In genomic region chr1:236978740-236979139, GRCh38 we compare ENCODE assay signal across 33 cellular contexts. TPM values are rescaled to one million over a fixed set of nuclear protein-coding genes. Genes with fewer than 3 reads are reported as not detected.
DNase-seq lines count a peak whose midpoint lies in the region; ATAC-seq and TF ChIP-seq lines count a peak whose summit lies in the region.
"Had no signal": no experiment of that assay in that cellular context is flagged by ENCODE, and none has a peak within 500 bp of the region (broad histone marks: within the 10 kb centered on the region; RNA-seq: fewer than 3 reads in every experiment).

No MANE protein-coding gene starts in this region.

- ATAC-seq in GM19463 (IDR thresholded peaks at IDR 0.05; ENCODE audit: unreplicated experiment) = no peak
- no peak for ATAC-seq in natural killer cell treated with Interleukin-12 subunit alpha and Interleukin-12 subunit beta and Interleukin-15 and Interleukin-18, amount 100 ng/mL, for 72 hours
- ATAC-seq: Panc1 had no signal

- H3F3A ChIP-seq in PC-9 (ENCODE audit: insufficient read depth, low read depth) = no peaks in the 10 kb centered on the region

- H3K27me3 Mint-ChIP-seq in natural killer cell treated with Interleukin-12 subunit alpha and Interleukin-12 subunit beta and Interleukin-15 and Interleukin-18, amount 100 ng/mL, for 72 hours = peaks cover 0 to 7% of the 10 kb centered on the region in 2 donors

- no peaks in the 10 kb centered on the region for H3K36me3 ChIP-seq in PC-9 (ENCODE audit: low read depth)
- H3K36me3 ChIP-seq: BLaER1 treated with 17β-estradiol and CSF1 and Interleukin-3, amounts not matched to agents 10 nM and 100 nM; prostate gland; SJCRH30; transverse colon had no signal

- H3K4me1 Mint-ChIP-seq in natural killer cell treated with Interleukin-12 subunit alpha and Interleukin-12 subunit beta and Interleukin-15 and Interleukin-18, amount 100 ng/mL, for 72 hours (ENCODE audit: low read depth in 2 of 2) = no peaks in the 10 kb centered on the region
- H3K4me1 Mint-ChIP-seq: activated naive CD4-positive, alpha-beta T cell treated with anti-CD3 and anti-CD28 coated beads, Interleukin-2, amount 50 U/mL, for 24 hours had no signal

- H3K27me3 ChIP-seq in PC-9 (ENCODE audit: insufficient read depth, low read depth) = peaks cover 64% of the 10 kb centered on the region
- H3K27me3 ChIP-seq: BLaER1 treated with 17β-estradiol and CSF1 and Interleukin-3, amounts not matched to agents 10 nM and 100 nM; SJCRH30; transverse colon had no signal

- peaks cover 3% of the 10 kb centered on the region for H3K9me3 Mint-ChIP-seq in natural killer cell treated with Interleukin-12 subunit alpha and Interleukin-12 subunit beta and Interleukin-15 and Interleukin-18, amount 100 ng/mL, for 72 hours
- H3K9me3 Mint-ChIP-seq: activated T-helper 2 cell treated with anti-CD3 and anti-CD28 coated beads, Interferon-gamma antibody, Interleukin-2, Interleukin-4, amounts not matched to agents 10 μg/mL and 5 μg/mL and 100 μg/mL, durations not matched to agents 14 hours and 24 hours and 36 hours had no signal

- no peak overlapping the region for H2AFZ ChIP-seq in PC-9

- DNase-seq in Daoy (ENCODE audit: low read depth) (peak; percentile 38), PC-9 (no peak), foreskin fibroblast (peak; percentile 11 to 16), posterior cingulate gyrus (peak in 8 of 10 donors; percentile 31 to 92 (median 60)), COLO668 (lab: John Stamatoyannopoulos, UW; ENCODE audit: unreplicated experiment) (no peak), cerebellum (ENCODE audit: low spot score) (no peak)
- DNase-seq in natural killer cell treated with Interleukin-12 subunit alpha and Interleukin-12 subunit beta and Interleukin-15 and Interleukin-18, amount 100 ng/mL, for 72 hours (ENCODE audit: low spot score) = no peak
- DNase-seq: activated CD4-positive, alpha-beta T cell treated with anti-CD3 and anti-CD28 coated beads for 48 hours; activated CD8-positive, alpha-beta memory T cell treated with anti-CD3 and anti-CD28 coated beads for 24 hours; activated T-cell treated with anti-CD3 and anti-CD28 coated beads for 4 hours; amniotic stem cell; COR-L47; DMS79; effector CD8-positive, alpha-beta T cell; glutamatergic neuron; Kasumi-1; NCI-H1436 treated with DMSO at 0.1 percent for 48 hours; NCI-H2107; NCI-H345; SJCRH30; stimulated activated CD4-positive, alpha-beta T cell treated with anti-CD3 and anti-CD28 coated beads, Interleukin-4, amount 100 ng/mL, for 24 hours; T-helper 9 cell; transverse colon had no signal

- no peaks in the 10 kb centered on the region for H3K36me3 Mint-ChIP-seq in natural killer cell treated with Interleukin-12 subunit alpha and Interleukin-12 subunit beta and Interleukin-15 and Interleukin-18, amount 100 ng/mL, for 72 hours

- no peaks in the 10 kb centered on the region for H4K20me1 ChIP-seq in PC-9 (ENCODE audit: insufficient read depth)
- H4K20me1 ChIP-seq: BLaER1 treated with 17β-estradiol and CSF1 and Interleukin-3, amounts not matched to agents 10 nM and 100 nM had no signal

- no TSS peak for BruUV-seq in PC-9 (replicated peaks; lab: Mats Ljungman, UMichigan)

- H3K27ac ChIP-seq in PC-9 = no peak overlapping the region
- H3K27ac ChIP-seq: BLaER1 treated with 17β-estradiol and CSF1 and Interleukin-3, amounts not matched to agents 10 nM and 100 nM; epithelial cell of prostate; prostate gland; SJCRH30; transverse colon; VCaP had no signal

- no peaks in the 10 kb centered on the region for H3K79me2 ChIP-seq in PC-9 (ENCODE audit: low read depth)

- H3K27ac Mint-ChIP-seq in natural killer cell treated with Interleukin-12 subunit alpha and Interleukin-12 subunit beta and Interleukin-15 and Interleukin-18, amount 100 ng/mL, for 72 hours = no peak overlapping the region
- H3K27ac Mint-ChIP-seq: activated naive CD4-positive, alpha-beta T cell treated with anti-CD3 and anti-CD28 coated beads, Interleukin-2, amount 50 U/mL, for 24 hours; activated T-helper 2 cell treated with anti-CD3 and anti-CD28 coated beads, Interferon-gamma antibody, Interleukin-2, Interleukin-4, amounts not matched to agents 10 μg/mL and 5 μg/mL and 100 μg/mL, durations not matched to agents 14 hours and 24 hours and 36 hours had no signal

- no peaks in the 10 kb centered on the region for H3K9me2 ChIP-seq in PC-9 (ENCODE audit: insufficient read depth)

- H3K4me2 ChIP-seq in PC-9 = peak overlapping the region; percentile 25; the same call in 1 of the 2 replicates
- H3K4me2 ChIP-seq: BLaER1 treated with 17β-estradiol and CSF1 and Interleukin-3, amounts not matched to agents 10 nM and 100 nM had no signal

- POLR2A ChIA-PET in PC-9 (lab: Charles Lee; ENCODE audit: unreplicated experiment) = no interaction called here

- no peaks in the 10 kb centered on the region for H3K4me1 ChIP-seq in PC-9 (replicated peaks; ENCODE audit: insufficient read depth)
- H3K4me1 ChIP-seq: BLaER1 treated with 17β-estradiol and CSF1 and Interleukin-3, amounts not matched to agents 10 nM and 100 nM; prostate gland; SJCRH30; transverse colon had no signal

- H3K9me3 ChIP-seq in PC-9 (ENCODE audit: insufficient read depth, low read depth) = no peaks in the 10 kb centered on the region
- H3K9me3 ChIP-seq: BLaER1 treated with 17β-estradiol and CSF1 and Interleukin-3, amounts not matched to agents 10 nM and 100 nM; prostate gland; SJCRH30; transverse colon had no signal

- CTCF ChIA-PET in PC-9 (lab: Charles Lee) = no interaction called here

- intact Hi-C loops in PC-9 (cut with micrococcal nuclease; ENCODE audit: unreplicated experiment) (no loop called here), posterior cingulate gyrus (cut with DNase I) (no loop called here)

- H3K4me3 ChIP-seq in PC-9 (no peak overlapping the region), foreskin fibroblast (ENCODE audit: low read depth in 1 of 2, low read length in 2 of 2) (peak overlapping the region in 1 of 2 donors; percentile 13)
- H3K4me3 ChIP-seq: BLaER1 treated with 17β-estradiol and CSF1 and Interleukin-3, amounts not matched to agents 10 nM and 100 nM; prostate gland; SJCRH30; transverse colon had no signal

- no peak overlapping the region for H3K4me3 Mint-ChIP-seq in natural killer cell treated with Interleukin-12 subunit alpha and Interleukin-12 subunit beta and Interleukin-15 and Interleukin-18, amount 100 ng/mL, for 72 hours
- H3K4me3 Mint-ChIP-seq: activated naive CD4-positive, alpha-beta T cell treated with anti-CD3 and anti-CD28 coated beads, Interleukin-2, amount 50 U/mL, for 24 hours had no signal

- TF ChIP-seq CTCF in PC-9 (conservative IDR thresholded peaks at IDR 0.05) (no peak), foreskin fibroblast (IDR thresholded peaks at IDR 0.05; ENCODE audit: low read depth, low read length) (no peak)

RNA-seq across cellular contexts. Expression of gene MT1HL1, which starts 25.5 kb away (rescaled TPM):
- total RNA-seq in Daoy (2014; rRNA removed; shearing (Covaris generic)) = not detected in 2 replicates
- total RNA-seq in PC-9 (2021) (not detected in 2 replicates), cerebellum (not detected)
- total RNA-seq in natural killer cell treated with Interleukin-12 subunit alpha and Interleukin-12 subunit beta and Interleukin-15 and Interleukin-18, amount 100 ng/mL, for 72 hours = not detected
- total RNA-seq: activated T-helper 2 cell treated with anti-CD3 and anti-CD28 coated beads, Interferon-gamma antibody, Interleukin-2, Interleukin-4, amounts not matched to agents 10 μg/mL and 5 μg/mL and 100 μg/mL, durations not matched to agents 14 hours and 24 hours and 36 hours; liver; mesenteric fat pad; prostate gland; SJCRH30; transverse colon had no signal

Comparison
In these comparisons a context has a peak if more than half of its experiments do, and no peak if none do; other contexts are left out.
1. DNase-seq: peak in Daoy (single experiment), foreskin fibroblast (2 of 2) and posterior cingulate gyrus (8 of 10); none in PC-9 (0 of 2), natural killer cell treated with Interleukin-12 subunit alpha and Interleukin-12 subunit beta and Interleukin-15 and Interleukin-18, amount 100 ng/mL, for 72 hours (single experiment), COLO668 (single experiment) and cerebellum (single experiment).